Comparison of ENCODE assay signal across 8 cellular contexts in genomic region chr11:64802370-64803162, GRCh38. TPM values are rescaled to one million over a fixed set of nuclear protein-coding genes. Genes with fewer than 3 reads are reported as not detected.
A peak's percentile ranks its signal among the peaks of the same experiment; 100 is the strongest.
DNase-seq lines count a peak whose midpoint lies in the region; TF ChIP-seq lines count a peak whose summit lies in the region.

No MANE protein-coding gene starts in this region.

- no peak overlapping the region for H3K14ac ChIP-seq in H9 (ENCODE audit: insufficient read depth, low read length)

- H3K56ac ChIP-seq in H9 (ENCODE audit: insufficient read length, low read depth, low read length), result no peak overlapping the region

- H3K4me1 ChIP-seq in H9 (ENCODE audit: insufficient read depth, low read length), result no peaks in the 10 kb centered on the region

- H4K8ac ChIP-seq in H9 (replicated peaks; ENCODE audit: insufficient read length, low read depth, low read length), result no peak overlapping the region

- H2BK120ac ChIP-seq in H9 (ENCODE audit: low read depth, low read length, poor library complexity, severe bottlenecking), result no peak overlapping the region

- no peaks in the 10 kb centered on the region for H3K79me1 ChIP-seq in H9 (ENCODE audit: insufficient read depth, low read depth, low read length, poor library complexity, severe bottlenecking)

- H4K20me1 ChIP-seq in H9 (ENCODE audit: control insufficient read depth, insufficient read depth, insufficient read length) (no peaks in the 10 kb centered on the region), SU-DHL-6 (ENCODE audit: low read depth, low read length) (no peaks in the 10 kb centered on the region)

- H3K23me2 ChIP-seq in H9 (ENCODE audit: insufficient read length, low read depth, low read length, poor library complexity, severe bottlenecking), result peaks cover 8% of the 10 kb centered on the region

- peaks cover 6 to 33% (median 26%) of the 10 kb centered on the region in 3 experiments; a peak in 6 of 7 replicates for H3K36me3 Mint-ChIP-seq in H9 (ENCODE audit: insufficient read depth in 1 of 3, low read depth in 3 of 3)
- H3K36me3 Mint-ChIP-seq in nephron (ENCODE audit: low read depth), result peaks cover 23% of the 10 kb centered on the region

- H3K27ac ChIP-seq in H9 (ENCODE audit: insufficient read length, low read depth, low read length) (no peak overlapping the region), SU-DHL-6 (ENCODE audit: low read depth, low read length) (peak overlapping the region; percentile 80), coronary artery (peak overlapping the region; percentile 83 to 95)

- no CpG with 5 or more reads among the region's 56 CpGs for WGBS in H9 (ENCODE audit: extremely low coverage, insufficient read length, low lambda C conversion rate)

- H3K4me3 Mint-ChIP-seq in H9 (peak overlapping the region; percentile 62 to 78), nephron (peak overlapping the region; percentile 74 to 80 (median 80))

- no peaks in the 10 kb centered on the region for H3K27me3 ChIP-seq in H9 (ENCODE audit: insufficient read depth, low read length)
- no peaks in the 10 kb centered on the region for H3K27me3 ChIP-seq in SU-DHL-6 (ENCODE audit: low read length)

- H3K27me3 Mint-ChIP-seq in H9 (ENCODE audit: low read depth) (no peaks in the 10 kb centered on the region), nephron (ENCODE audit: low read depth) (no peaks in the 10 kb centered on the region)

- H3K9ac ChIP-seq in H9 (ENCODE audit: extremely low read depth, insufficient read length, low read length) (no peak overlapping the region), SU-DHL-6 (ENCODE audit: low read length) (peak overlapping the region; percentile 59)

- H3K27ac Mint-ChIP-seq in H9 (no peak overlapping the region), nephron (no peak overlapping the region)

- no peak overlapping the region for H2BK5ac ChIP-seq in H9 (ENCODE audit: insufficient read length, low read length)

- no peak overlapping the region for H3K18ac ChIP-seq in H9 (ENCODE audit: insufficient read length, low read depth, low read length)

- no peaks in the 10 kb centered on the region for H3K9me3 ChIP-seq in H9 (ENCODE audit: control insufficient read depth, low read depth, low read length)
- no peaks in the 10 kb centered on the region for H3K9me3 ChIP-seq in SU-DHL-6 (ENCODE audit: insufficient read depth, low read length)

- peak overlapping the region; percentile 1 for H3K4me2 ChIP-seq in H9 (ENCODE audit: insufficient read depth, insufficient read length, low read length)
- peak overlapping the region; percentile 62 for H3K4me2 ChIP-seq in SU-DHL-6 (ENCODE audit: low read depth, low read length, poor library complexity, severe bottlenecking)

- no peak overlapping the region for H2BK15ac ChIP-seq in H9 (ENCODE audit: low read depth, low read length)

- H3K36me3 ChIP-seq in SU-DHL-6 (ENCODE audit: low read length), result no peaks in the 10 kb centered on the region

- DNase-seq in H9 (no peak), coronary artery (ENCODE audit: low spot score) (no peak), occipital lobe (lab: John Stamatoyannopoulos, UW) (no peak), CD1c-positive myeloid dendritic cell (ENCODE audit: extremely low spot score) (no peak), HCEC 1CT (no peak)

- H3K9me2 ChIP-seq in SU-DHL-6 (replicated peaks; ENCODE audit: insufficient read depth, low read length), result no peaks in the 10 kb centered on the region

- TF ChIP-seq CTCF in H9 (conservative IDR thresholded peaks at IDR 0.05) (no peak), SU-DHL-6 (IDR thresholded peaks at IDR 0.05; ENCODE audit: insufficient read depth, low read length, poor library complexity, severe bottlenecking) (no peak), coronary artery (IDR thresholded peaks at IDR 0.05) (no peak), nephron (IDR thresholded peaks at IDR 0.05; ENCODE audit: unreplicated experiment in 3 of 3) (no peak)

- H2BK20ac ChIP-seq in H9 (ENCODE audit: low read depth, low read length, poor library complexity, severe bottlenecking), result no peak overlapping the region

- no peaks in the 10 kb centered on the region for H3K9me3 Mint-ChIP-seq in H9
- H3K9me3 Mint-ChIP-seq in nephron, result no peaks in the 10 kb centered on the region

- H3K4ac ChIP-seq in H9 (ENCODE audit: low read depth, low read length), result no peak overlapping the region

- H2AK5ac ChIP-seq in H9 (ENCODE audit: insufficient read length, low read length), result no peak overlapping the region

- H3K4me1 Mint-ChIP-seq in H9, result peaks cover 11 to 14% of the 10 kb centered on the region in 2 experiments
- H3K4me1 Mint-ChIP-seq in nephron, result peaks cover 15% of the 10 kb centered on the region

- H3F3A ChIP-seq in SU-DHL-6 (ENCODE audit: insufficient read depth), result 0 out of 2 replicates have a peak, but pooled peaks cover 15% of the 10 kb centered on the region

- no peaks in the 10 kb centered on the region for H3K79me2 ChIP-seq in H9 (ENCODE audit: insufficient read depth, low read length)
- no peaks in the 10 kb centered on the region for H3K79me2 ChIP-seq in SU-DHL-6 (ENCODE audit: insufficient read depth, low read length)

- peak overlapping the region; percentile 52 for H3K4me3 ChIP-seq in SU-DHL-6 (ENCODE audit: insufficient read depth, low read length, poor library complexity, severe bottlenecking)
- peak overlapping the region; percentile 89 for H3K4me3 ChIP-seq in coronary artery

- no peak overlapping the region for H3T11ph ChIP-seq in H9 (ENCODE audit: low read length)

- H3K23ac ChIP-seq in H9 (ENCODE audit: insufficient read length, low read depth, low read length), result no peak overlapping the region

- H2AFZ ChIP-seq in H9 (ENCODE audit: low read length) (no peak overlapping the region), SU-DHL-6 (ENCODE audit: low read depth, low read length, severe bottlenecking) (no peak overlapping the region)

- H2BK12ac ChIP-seq in H9 (ENCODE audit: insufficient read length, low read depth, low read length), result no peak overlapping the region

- peak; percentile 31 for TF ChIP-seq POLR2A in GM10847 (IDR thresholded peaks at IDR 0.05; ENCODE audit: extremely low read depth, insufficient read length)

- no peak overlapping the region for H4K91ac ChIP-seq in H9 (ENCODE audit: insufficient read length, low read depth, low read length)

- H4K5ac ChIP-seq in H9 (ENCODE audit: insufficient read length, low read depth, low read length), result no peak overlapping the region

RNA-seq across cellular contexts. Expression of gene MAP4K2, which starts 0.4 kb away (rescaled TPM):
- 21.6 and 24.7 TPM in 2 replicates for total RNA-seq in H9 (2021)
- 9.8 TPM for total RNA-seq in occipital lobe

RNA-seq across cellular contexts. Expression of gene MEN1, which starts 7.8 kb away (rescaled TPM):
- 49.9 and 50.0 TPM in 2 replicates for total RNA-seq in H9 (2021)
- 17.2 TPM for total RNA-seq in occipital lobe

RNA-seq across cellular contexts. Expression of gene SF1, which starts 24.2 kb away (rescaled TPM):
- total RNA-seq in H9 (2021) (514 and 528 TPM in 2 replicates), occipital lobe (80.0 TPM)

RNA-seq across cellular contexts. Expression of gene CDC42BPG, which starts 41.9 kb away (rescaled TPM):
- total RNA-seq in H9 (2021), result 24.2 and 24.9 TPM in 2 replicates
- total RNA-seq in occipital lobe, result 0.16 TPM

RNA-seq across cellular contexts. Expression of gene PYGM, which starts 42.8 kb away (rescaled TPM):
- 3.6 TPM in 2 replicates for total RNA-seq in H9 (2021)
- 1.2 TPM for total RNA-seq in occipital lobe
